29 cellular contexts compared by ENCODE assay signal in genomic region chr4:4343038-4343437, GRCh38. TPM values are rescaled to one million over a fixed set of nuclear protein-coding genes. Genes with fewer than 3 reads are reported as not detected.
DNase-seq lines count a peak whose midpoint lies in the region; ATAC-seq, FAIRE-seq and TF ChIP-seq lines count a peak whose summit lies in the region.
"Had no signal": no experiment of that assay in that cellular context is flagged by ENCODE, and none has a peak within 500 bp of the region (broad histone marks: within the 10 kb centered on the region; RNA-seq: fewer than 3 reads in every experiment).

No MANE protein-coding gene starts in this region.

- H3K27me3 ChIP-seq in OCI-LY3 (ENCODE audit: low read depth, low read length) (no peaks in the 10 kb centered on the region), K562 (ENCODE audit: control insufficient read depth in 2 of 2, insufficient read depth in 2 of 2, low read length in 2 of 2) (peaks cover 22 to 43% of the 10 kb centered on the region in 2 experiments; a peak in 4 of 5 replicates), vagina (no peaks in the 10 kb centered on the region)
- H3K27me3 ChIP-seq: BE2C had no signal

- TF ChIP-seq POLR2A in K562 (conservative IDR thresholded peaks at IDR 0.05) (no peak), vagina (IDR thresholded peaks at IDR 0.05) (no peak)

- H3K9me1 ChIP-seq in K562 (ENCODE audit: control insufficient read depth, insufficient read depth, low read length): no peaks in the 10 kb centered on the region

- H2AFZ ChIP-seq in OCI-LY3 (ENCODE audit: low read depth, low read length) (no peak overlapping the region), K562 (ENCODE audit: low read depth, low read length) (no peak overlapping the region)
- H2AFZ ChIP-seq: GM23338 had no signal

- no peaks in the 10 kb centered on the region for H3K9me3 Mint-ChIP-seq in stimulated activated naive CD8-positive, alpha-beta T cell treated with anti-CD3 and anti-CD28 coated beads, Interleukin-15, Interleukin-2, amounts not matched to agents 100 ng/mL and 50 ng/mL, for 24 hours
- H3K9me3 Mint-ChIP-seq in stimulated activated naive CD8-positive, alpha-beta T cell treated with anti-CD3 and anti-CD28 coated beads, Interleukin-15, amount 100 ng/mL, for 72 hours: no peaks in the 10 kb centered on the region
- H3K9me3 Mint-ChIP-seq: GM23338, H9 had no signal

- FAIRE-seq in K562 (lab: Jason Lieb, UNC): no peak
- FAIRE-seq: D721Med, GM19239, HTR-8/SVneo had no signal

- intact Hi-C loops in K562 (cut with micrococcal nuclease): no loop called here
- intact Hi-C loops in vagina (cut with DNase I): no loop called here

- H4K20me1 ChIP-seq in OCI-LY3 (ENCODE audit: insufficient read depth, low read length): peaks cover 3% of the 10 kb centered on the region; the same call in 1 of the 2 replicates
- no peaks in the 10 kb centered on the region for H4K20me1 ChIP-seq in K562 (replicated peaks; ENCODE audit: control insufficient read depth, insufficient read depth, low read length)

- no peak overlapping the region for H3K4me3 Mint-ChIP-seq in stimulated activated naive CD8-positive, alpha-beta T cell treated with anti-CD3 and anti-CD28 coated beads, Interleukin-15, Interleukin-2, amounts not matched to agents 100 ng/mL and 50 ng/mL, for 24 hours
- H3K4me3 Mint-ChIP-seq in stimulated activated naive CD8-positive, alpha-beta T cell treated with anti-CD3 and anti-CD28 coated beads, Interleukin-15, amount 100 ng/mL, for 72 hours: no peak overlapping the region
- H3K4me3 Mint-ChIP-seq: GM23338, H9 had no signal

- peaks cover 17% of the 10 kb centered on the region for H3K4me1 Mint-ChIP-seq in stimulated activated naive CD8-positive, alpha-beta T cell treated with anti-CD3 and anti-CD28 coated beads, Interleukin-15, Interleukin-2, amounts not matched to agents 100 ng/mL and 50 ng/mL, for 24 hours (ENCODE audit: low read depth)
- H3K4me1 Mint-ChIP-seq in stimulated activated naive CD8-positive, alpha-beta T cell treated with anti-CD3 and anti-CD28 coated beads, Interleukin-15, amount 100 ng/mL, for 72 hours: peaks cover 7% of the 10 kb centered on the region

- H3K36me3 ChIP-seq in OCI-LY3 (replicated peaks; ENCODE audit: low read depth, low read length) (peaks cover 26% of the 10 kb centered on the region), K562 (ENCODE audit: control insufficient read depth, insufficient read depth, low read length) (no peaks in the 10 kb centered on the region), vagina (no peaks in the 10 kb centered on the region)
- H3K36me3 ChIP-seq: BE2C had no signal

- no peak for TF ChIP-seq RAD21 in K562 (CRISPR knock-in tag; conservative IDR thresholded peaks at IDR 0.05 in 1 of 2, IDR thresholded peaks at IDR 0.05 in 1 of 2)

- 16% methylated on average over 5 of the region's 5 CpGs for WGBS in K562 (ENCODE audit: insufficient coverage, low coverage, missing lambda C conversion rate)

- H3K4me3 ChIP-seq in OCI-LY3 (ENCODE audit: low read length) (peak overlapping the region; percentile 90), K562 (no peak overlapping the region), vagina (no peak overlapping the region)
- H3K4me3 ChIP-seq: GM23338 had no signal

- H3K9me3 ChIP-seq in OCI-LY3 (ENCODE audit: insufficient read depth, low read length) (no peaks in the 10 kb centered on the region), K562 (replicated peaks; ENCODE audit: control insufficient read depth, insufficient read depth, low read depth, low read length) (no peaks in the 10 kb centered on the region; the same call in 1 of the 2 replicates), vagina (no peaks in the 10 kb centered on the region)
- H3K9me3 ChIP-seq: BE2C had no signal

- in situ Hi-C loops in K562 (cut with MboI): no loop called here

- TF ChIP-seq CTCF in OCI-LY3 (IDR thresholded peaks at IDR 0.05; ENCODE audit: low read depth, low read length) (no peak), K562 (IDR thresholded peaks at IDR 0.05 in 2 of 3, conservative IDR thresholded peaks at IDR 0.05 in 1 of 3; ENCODE audit: insufficient read depth in 2 of 3, low read depth in 1 of 3, low read length in 3 of 3) (no peak), vagina (IDR thresholded peaks at IDR 0.05) (no peak)

- H3K79me2 ChIP-seq in OCI-LY3 (ENCODE audit: low read length): peaks cover 42% of the 10 kb centered on the region
- no peaks in the 10 kb centered on the region for H3K79me2 ChIP-seq in K562 (ENCODE audit: control insufficient read depth, insufficient read depth, low read length)

- H3K9ac ChIP-seq in OCI-LY3 (ENCODE audit: low read length) (peak overlapping the region; percentile 97), K562 (ENCODE audit: insufficient read depth in 1 of 2, low read depth in 2 of 2, low read length in 2 of 2) (no peak overlapping the region)

- peaks cover 65% of the 10 kb centered on the region for H3K4me1 ChIP-seq in OCI-LY3 (ENCODE audit: low read length)
- H3K4me1 ChIP-seq in K562 (replicated peaks in 1 of 2; ENCODE audit: control insufficient read depth in 2 of 2, insufficient read depth in 2 of 2, low read length in 2 of 2): peaks cover 16 to 18% of the 10 kb centered on the region in 2 experiments; a peak in 4 of 5 replicates
- H3K4me1 ChIP-seq in vagina: no peaks in the 10 kb centered on the region
- H3K4me1 ChIP-seq: BE2C had no signal

- H3K4me2 ChIP-seq in OCI-LY3 (ENCODE audit: low read length) (peak overlapping the region; percentile 99), K562 (ENCODE audit: insufficient read depth, low read length) (no peak overlapping the region)
- H3K4me2 ChIP-seq: GM23338 had no signal

- CTCF ChIA-PET in K562 (lab: Yijun Ruan, JAX; ENCODE audit: low intra/inter-chr PET ratio): no interaction called here

- no peak for TF ChIP-seq EP300 in K562 (IDR thresholded peaks at IDR 0.05; ENCODE audit: low read length)

- H3K27ac Mint-ChIP-seq in stimulated activated naive CD8-positive, alpha-beta T cell treated with anti-CD3 and anti-CD28 coated beads, Interleukin-15, Interleukin-2, amounts not matched to agents 100 ng/mL and 50 ng/mL, for 24 hours: peak overlapping the region; percentile 17
- no peak overlapping the region for H3K27ac Mint-ChIP-seq in stimulated activated naive CD8-positive, alpha-beta T cell treated with anti-CD3 and anti-CD28 coated beads, Interleukin-15, amount 100 ng/mL, for 72 hours
- H3K27ac Mint-ChIP-seq: GM23338 had no signal

- DNase-seq in stimulated activated naive CD8-positive, alpha-beta T cell treated with anti-CD3 and anti-CD28 coated beads, Interleukin-15, amount 100 ng/mL, for 72 hours: no peak
- DNase-seq in K562 (ENCODE audit: extremely low read depth in 1 of 4, low spot score in 3 of 4) (no peak), occipital lobe (lab: John Stamatoyannopoulos, UW) (no peak), vagina (ENCODE audit: extremely low spot score in 2 of 2) (no peak)
- DNase-seq: 8988T, ACHN, BE2C, DMS53, EL, GDM1, H9, KG1, NCI-H1092, NCI-H1436, NCI-H187, NCI-H2081 treated with DMSO at 0.1 percent for 48 hours, NCI-H2171, NCI-H345, NCI-H510A treated with DMSO at 0.1 percent for 48 hours, SHP77 treated with DMSO at 0.1 percent for 48 hours had no signal

- H3K27me3 Mint-ChIP-seq in stimulated activated naive CD8-positive, alpha-beta T cell treated with anti-CD3 and anti-CD28 coated beads, Interleukin-15, Interleukin-2, amounts not matched to agents 100 ng/mL and 50 ng/mL, for 24 hours: no peaks in the 10 kb centered on the region
- H3K27me3 Mint-ChIP-seq in stimulated activated naive CD8-positive, alpha-beta T cell treated with anti-CD3 and anti-CD28 coated beads, Interleukin-15, amount 100 ng/mL, for 72 hours: no peaks in the 10 kb centered on the region

- no TSS peak for BruUV-seq in K562 (replicated peaks; lab: Mats Ljungman, UMichigan)

- POLR2A ChIA-PET in K562 (lab: Yijun Ruan, JAX): no interaction called here

- no peak for ATAC-seq in stimulated activated naive CD8-positive, alpha-beta T cell treated with anti-CD3 and anti-CD28 coated beads, Interleukin-15, amount 100 ng/mL, for 72 hours
- ATAC-seq in K562: no peak
- no peak for ATAC-seq in HG02588 (IDR thresholded peaks at IDR 0.05; ENCODE audit: unreplicated experiment)
- no peak for ATAC-seq in GM21360 (IDR thresholded peaks at IDR 0.05; ENCODE audit: unreplicated experiment)
- ATAC-seq: GM23338, Panc1 had no signal

- no peaks in the 10 kb centered on the region for H3K36me3 Mint-ChIP-seq in stimulated activated naive CD8-positive, alpha-beta T cell treated with anti-CD3 and anti-CD28 coated beads, Interleukin-15, Interleukin-2, amounts not matched to agents 100 ng/mL and 50 ng/mL, for 24 hours (ENCODE audit: low read depth)

- H3K27ac ChIP-seq in OCI-LY3 (ENCODE audit: low read length) (peak overlapping the region; percentile 96), K562 (ENCODE audit: extremely low read depth, low read depth, low read length) (no peak overlapping the region), vagina (no peak overlapping the region)

RNA-seq across cellular contexts. Expression of gene NSG1, which starts 43.9 kb away (rescaled TPM):
- total RNA-seq in K562 (2011; cell fraction: chromatin; rRNA removed; ENCODE audit: low replicate concordance): not detected in 2 replicates
- not detected in 2 replicates for total RNA-seq in K562 (2011; cell fraction: nucleolus; rRNA removed)
- total RNA-seq in K562 (2011; cell fraction: nucleoplasm; rRNA removed): not detected in 2 replicates
- not detected in 2 replicates for total RNA-seq in K562 (2014; rRNA removed)
- total RNA-seq in K562 (2014; rRNA removed; fragmentation: Illumina TruSeq; extraction: Trizol): not detected in 2 replicates
- total RNA-seq in K562 (2015; rRNA removed; fragmentation: Illumina TruSeq; extraction: Trizol): not detected in 2 replicates
- not detected in 2 replicates for total RNA-seq in K562 (2021)
- polyA plus RNA-seq in K562 (2011; rRNA removed): not detected in 2 replicates
- polyA plus RNA-seq in K562 (2011; cell fraction: cytosol; rRNA removed): not detected in 2 replicates
- polyA plus RNA-seq in K562 (2011; cell fraction: nucleus; rRNA removed): 0.04 TPM in 1 of 2 replicates, not detected in the other
- polyA plus RNA-seq in K562 (2012): 0.10 TPM in 1 of 2 replicates, not detected in the other
- polyA plus RNA-seq in K562 (2014; fragmentation: Illumina TruSeq; extraction: Trizol): not detected in 2 replicates
- not detected for polyA plus RNA-seq in K562 (2014; fragmentation: Nextera tagmentation; extraction: Ambion mirVana)
- polyA plus RNA-seq in K562 (2014; rRNA removed): not detected in 2 replicates
- polyA minus RNA-seq in K562 (2011; rRNA and poly(A)+ RNA removed): not detected in 2 replicates
- not detected in 2 replicates for polyA minus RNA-seq in K562 (2011; cell fraction: cytosol; rRNA and poly(A)+ RNA removed)
- polyA minus RNA-seq in K562 (2011; cell fraction: nucleus; rRNA and poly(A)+ RNA removed): not detected in 2 replicates
- 218 TPM for total RNA-seq in occipital lobe
- total RNA-seq in vagina: 32.9 TPM

RNA-seq across cellular contexts. Expression of gene ZBTB49, which starts 53.0 kb away (rescaled TPM):
- 11.7 and 15.6 TPM in 2 replicates for total RNA-seq in K562 (2011; cell fraction: chromatin; rRNA removed; ENCODE audit: low replicate concordance)
- total RNA-seq in K562 (2011; cell fraction: nucleolus; rRNA removed): 6.3 and 7.4 TPM in 2 replicates
- total RNA-seq in K562 (2011; cell fraction: nucleoplasm; rRNA removed): 5.8 and 9.2 TPM in 2 replicates
- total RNA-seq in K562 (2014; rRNA removed): 3.2 and 7.0 TPM in 2 replicates
- total RNA-seq in K562 (2014; rRNA removed; fragmentation: Illumina TruSeq; extraction: Trizol): 4.2 and 5.6 TPM in 2 replicates
- 3.9 and 4.6 TPM in 2 replicates for total RNA-seq in K562 (2015; rRNA removed; fragmentation: Illumina TruSeq; extraction: Trizol)
- total RNA-seq in K562 (2021): 2.9 and 3.6 TPM in 2 replicates
- polyA plus RNA-seq in K562 (2011; rRNA removed): 4.4 and 4.7 TPM in 2 replicates
- 2.4 and 2.9 TPM in 2 replicates for polyA plus RNA-seq in K562 (2011; cell fraction: cytosol; rRNA removed)
- 5.0 and 9.3 TPM in 2 replicates for polyA plus RNA-seq in K562 (2011; cell fraction: nucleus; rRNA removed)
- polyA plus RNA-seq in K562 (2012): 2.3 TPM in 2 replicates
- 4.2 and 4.4 TPM in 2 replicates for polyA plus RNA-seq in K562 (2014; fragmentation: Illumina TruSeq; extraction: Trizol)
- under 1 TPM; 0.49 to 0.69 TPM for polyA plus RNA-seq in K562 (2014; fragmentation: Nextera tagmentation; extraction: Ambion mirVana)
- 5.6 and 8.0 TPM in 2 replicates for polyA plus RNA-seq in K562 (2014; rRNA removed)
- polyA minus RNA-seq in K562 (2011; rRNA and poly(A)+ RNA removed): 7.6 and 8.5 TPM in 2 replicates
- 2.4 and 2.8 TPM in 2 replicates for polyA minus RNA-seq in K562 (2011; cell fraction: cytosol; rRNA and poly(A)+ RNA removed)
- polyA minus RNA-seq in K562 (2011; cell fraction: nucleus; rRNA and poly(A)+ RNA removed): 5.7 and 7.8 TPM in 2 replicates
- 8.4 TPM for total RNA-seq in occipital lobe
- total RNA-seq in vagina: 5.4 TPM

RNA-seq across cellular contexts. Expression of gene LYAR, which starts 53.1 kb away (rescaled TPM):
- 19.5 and 40.6 TPM in 2 replicates for total RNA-seq in K562 (2011; cell fraction: chromatin; rRNA removed; ENCODE audit: low replicate concordance)
- 12.2 and 14.2 TPM in 2 replicates for total RNA-seq in K562 (2011; cell fraction: nucleolus; rRNA removed)
- 17.2 and 20.7 TPM in 2 replicates for total RNA-seq in K562 (2011; cell fraction: nucleoplasm; rRNA removed)
- total RNA-seq in K562 (2014; rRNA removed) (121 and 133 TPM in 2 replicates), K562 (2014; rRNA removed; fragmentation: Illumina TruSeq; extraction: Trizol) (154 and 156 TPM in 2 replicates), K562 (2015; rRNA removed; fragmentation: Illumina TruSeq; extraction: Trizol) (165 and 172 TPM in 2 replicates), K562 (2021) (72.9 and 73.4 TPM in 2 replicates), occipital lobe (9.4 TPM), vagina (6.4 TPM)
- polyA plus RNA-seq in K562 (2011; rRNA removed) (28.9 and 44.5 TPM in 2 replicates), K562 (2014; fragmentation: Illumina TruSeq; extraction: Trizol) (128 and 166 TPM in 2 replicates), K562 (2014; fragmentation: Nextera tagmentation; extraction: Ambion mirVana) (10 to 100 TPM; 28.3 to 28.9 TPM), K562 (2014; rRNA removed) (112 and 127 TPM in 2 replicates)
- polyA plus RNA-seq in K562 (2011; cell fraction: cytosol; rRNA removed): 5.4 and 10.3 TPM in 2 replicates
- polyA plus RNA-seq in K562 (2011; cell fraction: nucleus; rRNA removed): 8.3 and 11.1 TPM in 2 replicates
- 48.3 and 109 TPM in 2 replicates for polyA plus RNA-seq in K562 (2012)
- polyA minus RNA-seq in K562 (2011; rRNA and poly(A)+ RNA removed): 25.1 and 27.9 TPM in 2 replicates
- polyA minus RNA-seq in K562 (2011; cell fraction: cytosol; rRNA and poly(A)+ RNA removed): 10.1 and 12.6 TPM in 2 replicates
- 10.6 and 19.1 TPM in 2 replicates for polyA minus RNA-seq in K562 (2011; cell fraction: nucleus; rRNA and poly(A)+ RNA removed)

Comparison
In these comparisons a context has a peak if more than half of its experiments do, and no peak if none do; other contexts are left out.
1. RNA of gene NSG1, which starts 43.9 kb away (total RNA-seq): 218 TPM in occipital lobe (single experiment) and 32.9 TPM in vagina (single experiment); not detected in K562; every median in the first group is over 10 times any median in the second.